In genomic region chr13:104085611-104086010, GRCh38 we compare ENCODE assay signal across 43 cellular contexts.
"Had no signal": no experiment of that assay in that cellular context is flagged by ENCODE, and none has a peak within 500 bp of the region (broad histone marks: within the 10 kb centered on the region; RNA-seq: fewer than 3 reads in every experiment).

No MANE protein-coding gene starts in this region.

- H3K4me1 Mint-ChIP-seq: activated B cell treated with CpG ODN at 0.5 μM for 24 hours; activated naive CD8-positive, alpha-beta T cell treated with anti-CD3 and anti-CD28 coated beads for 36 hours had no signal

- H3K9me3 ChIP-seq: ascending aorta, body of pancreas, breast epithelium, Peyer's patch had no signal

- H3K27me3 Mint-ChIP-seq: activated B cell treated with CpG ODN at 0.5 μM for 24 hours; activated CD4-positive, alpha-beta memory T cell treated with anti-CD3 and anti-CD28 coated beads for 36 hours; activated naive CD8-positive, alpha-beta T cell treated with anti-CD3 and anti-CD28 coated beads for 36 hours had no signal

- DNase-seq: activated B cell treated with CpG ODN at 0.5 μM for 24 hours; activated CD4-positive, alpha-beta memory T cell treated with anti-CD3 and anti-CD28 coated beads for 36 hours; activated CD4-positive, alpha-beta T cell treated with anti-CD3 and anti-CD28 coated beads for 4 hours; activated CD4-positive, alpha-beta T cell treated with anti-CD3 and anti-CD28 coated beads, Interleukin-2, amount 50 U/mL, for 1 hour; activated CD4-positive, CD25-positive, alpha-beta regulatory T cell treated with anti-CD3 and anti-CD28 coated beads, Interleukin-2, amount 50 U/mL, for 72 hours; activated CD8-positive, alpha-beta memory T cell treated with anti-CD3 and anti-CD28 coated beads, Interleukin-2, amount 50 U/mL, for 4 hours; activated effector memory CD4-positive, alpha-beta T cell treated with anti-CD3 and anti-CD28 coated beads, Interleukin-2, amount 50 U/mL, for 16 hours; activated naive CD4-positive, alpha-beta T cell; activated naive CD4-positive, alpha-beta T cell treated with anti-CD3 and anti-CD28 coated beads, Interleukin-2, amount 50 U/mL, for 16 hours; activated naive CD8-positive, alpha-beta T cell treated with anti-CD3 and anti-CD28 coated beads for 36 hours; activated T-cell treated with anti-CD3 and anti-CD28 coated beads for 4 hours; activated T-cell treated with anti-CD3 and anti-CD28 coated beads, Interleukin-2, amount 50 U/mL, for 4 hours; amygdala; body of pancreas; Kasumi-1; KG1; MM.1S; MV-4-11; NCI-H1092 treated with DMSO at 0.1 percent for 48 hours; NCI-H1417; NCI-H146; NCI-H187; NCI-H2029 treated with DMSO at 0.1 percent for 48 hours; NCI-H2107; NCI-H2171; NCI-H2227 treated with DMSO at 0.1 percent for 48 hours; NCI-H446 treated with DMSO at 0.1 percent for 48 hours; NCI-H524; NCI-H69; PC-3; Peyer's patch; SIG-M5; SW 1271; T-helper 1 cell; T-helper 2 cell; T-helper 9 cell had no signal

- H3K36me3 Mint-ChIP-seq: activated CD4-positive, alpha-beta memory T cell treated with anti-CD3 and anti-CD28 coated beads for 36 hours; activated naive CD8-positive, alpha-beta T cell treated with anti-CD3 and anti-CD28 coated beads for 36 hours had no signal

- H3K4me1 ChIP-seq: ascending aorta, body of pancreas, breast epithelium, Peyer's patch had no signal

- H3K27me3 ChIP-seq: ascending aorta, body of pancreas, breast epithelium, Peyer's patch had no signal

- ATAC-seq: activated T-cell treated with anti-CD3 and anti-CD28 coated beads, Interleukin-2, amount 50 U/mL, for 4 hours; body of pancreas; PC-3; Right ventricle myocardium inferior; SK-N-SH treated with all-trans-retinoic acid at 6 μM for 48 hours had no signal

- H3K27ac ChIP-seq: ascending aorta, body of pancreas, breast epithelium, Peyer's patch, RWPE1, VCaP had no signal

- H3K27ac Mint-ChIP-seq: activated B cell treated with CpG ODN at 0.5 μM for 24 hours; activated CD4-positive, alpha-beta memory T cell treated with anti-CD3 and anti-CD28 coated beads for 36 hours; activated naive CD8-positive, alpha-beta T cell treated with anti-CD3 and anti-CD28 coated beads for 36 hours; activated T-helper 1 cell treated with anti-CD3 and anti-CD28 coated beads, Interleukin-12 subunit alpha, Interleukin-12 subunit beta, Interleukin-2, Interleukin-4 antibody, amounts not matched to agents 30 ng/mL and 10 ng/mL and 1 ng/mL, durations not matched to agents 14 hours and 24 hours and 36 hours had no signal

- H3K36me3 ChIP-seq: ascending aorta, breast epithelium, Peyer's patch had no signal

- H3K4me3 ChIP-seq: ascending aorta, body of pancreas, breast epithelium, Peyer's patch had no signal

- H3K4me3 Mint-ChIP-seq: activated B cell treated with CpG ODN at 0.5 μM for 24 hours; activated CD4-positive, alpha-beta memory T cell treated with anti-CD3 and anti-CD28 coated beads for 36 hours; activated naive CD8-positive, alpha-beta T cell treated with anti-CD3 and anti-CD28 coated beads for 36 hours; activated T-cell treated with anti-CD3 and anti-CD28 coated beads, Interleukin-2, amount 50 U/mL, for 4 hours; activated T-helper 1 cell treated with anti-CD3 and anti-CD28 coated beads, Interleukin-12 subunit alpha, Interleukin-12 subunit beta, Interleukin-2, Interleukin-4 antibody, amounts not matched to agents 30 ng/mL and 10 ng/mL and 1 ng/mL, durations not matched to agents 14 hours and 24 hours and 36 hours had no signal
